1 cellular context compared by ENCODE assay signal in the genomic region with DNA sequence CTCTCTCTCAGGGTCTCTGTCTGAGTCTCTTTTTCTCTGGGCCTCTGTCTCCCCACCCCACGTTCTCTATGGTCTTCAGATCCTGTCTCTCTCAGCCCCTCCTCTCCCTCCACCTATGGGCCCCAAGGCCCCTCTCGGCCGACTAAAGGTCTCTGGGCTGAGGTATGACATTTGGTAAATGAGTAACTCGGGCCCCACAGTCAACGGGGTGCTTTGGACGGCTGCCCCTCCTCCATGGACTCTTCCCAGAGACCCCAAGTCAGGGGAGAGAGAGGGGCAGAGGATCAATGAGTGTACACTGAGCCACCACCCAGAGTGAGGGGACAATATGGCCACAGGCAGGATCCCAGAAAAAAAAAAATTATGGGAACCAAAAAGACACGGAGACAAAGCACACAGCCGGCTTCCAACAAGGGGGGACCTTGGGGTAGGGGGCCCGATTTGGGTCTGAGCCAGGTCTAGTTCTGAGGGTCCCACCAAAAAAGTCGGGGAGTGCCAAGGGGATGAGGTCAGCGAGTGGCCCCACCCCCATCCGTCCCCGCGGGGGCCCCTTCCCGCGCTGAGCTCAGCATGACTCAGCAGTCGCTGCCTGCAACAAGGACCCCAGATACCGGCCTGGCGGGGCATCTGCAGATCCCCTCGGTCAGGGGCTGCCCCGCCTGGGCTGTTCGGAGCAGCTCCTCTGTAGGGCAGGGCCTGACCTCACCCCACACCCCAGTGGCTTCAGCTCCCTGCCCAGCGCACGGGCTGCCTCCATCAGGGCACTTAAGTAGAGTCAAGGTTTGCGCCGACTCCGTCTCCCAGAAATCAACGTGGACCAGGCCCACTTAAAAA.
TF ChIP-seq lines count a peak whose summit lies in the region.

No MANE protein-coding gene starts in this region.

TF ChIP-seq in K562, 482 proteins besides CTCF, POLR2A, EP300 and RAD21 (continued from another document and continues in another):
- TF ChIP-seq, protein P1, sequence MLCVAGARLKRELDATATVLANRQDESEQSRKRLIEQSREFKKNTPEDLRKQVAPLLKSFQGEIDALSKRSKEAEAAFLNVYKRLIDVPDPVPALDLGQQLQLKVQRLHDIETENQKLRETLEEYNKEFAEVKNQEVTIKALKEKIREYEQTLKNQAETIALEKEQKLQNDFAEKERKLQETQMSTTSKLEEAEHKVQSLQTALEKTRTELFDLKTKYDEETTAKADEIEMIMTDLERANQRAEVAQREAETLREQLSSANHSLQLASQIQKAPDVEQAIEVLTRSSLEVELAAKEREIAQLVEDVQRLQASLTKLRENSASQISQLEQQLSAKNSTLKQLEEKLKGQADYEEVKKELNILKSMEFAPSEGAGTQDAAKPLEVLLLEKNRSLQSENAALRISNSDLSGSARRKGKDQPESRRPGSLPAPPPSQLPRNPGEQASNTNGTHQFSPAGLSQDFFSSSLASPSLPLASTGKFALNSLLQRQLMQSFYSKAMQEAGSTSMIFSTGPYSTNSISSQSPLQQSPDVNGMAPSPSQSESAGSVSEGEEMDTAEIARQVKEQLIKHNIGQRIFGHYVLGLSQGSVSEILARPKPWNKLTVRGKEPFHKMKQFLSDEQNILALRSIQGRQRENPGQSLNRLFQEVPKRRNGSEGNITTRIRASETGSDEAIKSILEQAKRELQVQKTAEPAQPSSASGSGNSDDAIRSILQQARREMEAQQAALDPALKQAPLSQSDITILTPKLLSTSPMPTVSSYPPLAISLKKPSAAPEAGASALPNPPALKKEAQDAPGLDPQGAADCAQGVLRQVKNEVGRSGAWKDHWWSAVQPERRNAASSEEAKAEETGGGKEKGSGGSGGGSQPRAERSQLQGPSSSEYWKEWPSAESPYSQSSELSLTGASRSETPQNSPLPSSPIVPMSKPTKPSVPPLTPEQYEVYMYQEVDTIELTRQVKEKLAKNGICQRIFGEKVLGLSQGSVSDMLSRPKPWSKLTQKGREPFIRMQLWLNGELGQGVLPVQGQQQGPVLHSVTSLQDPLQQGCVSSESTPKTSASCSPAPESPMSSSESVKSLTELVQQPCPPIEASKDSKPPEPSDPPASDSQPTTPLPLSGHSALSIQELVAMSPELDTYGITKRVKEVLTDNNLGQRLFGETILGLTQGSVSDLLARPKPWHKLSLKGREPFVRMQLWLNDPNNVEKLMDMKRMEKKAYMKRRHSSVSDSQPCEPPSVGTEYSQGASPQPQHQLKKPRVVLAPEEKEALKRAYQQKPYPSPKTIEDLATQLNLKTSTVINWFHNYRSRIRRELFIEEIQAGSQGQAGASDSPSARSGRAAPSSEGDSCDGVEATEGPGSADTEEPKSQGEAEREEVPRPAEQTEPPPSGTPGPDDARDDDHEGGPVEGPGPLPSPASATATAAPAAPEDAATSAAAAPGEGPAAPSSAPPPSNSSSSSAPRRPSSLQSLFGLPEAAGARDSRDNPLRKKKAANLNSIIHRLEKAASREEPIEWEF (CRISPR knock-in tag; IDR thresholded peaks at IDR 0.05): peak; percentile 97
- TF ChIP-seq MIER1 (IDR thresholded peaks at IDR 0.05; ENCODE audit: low read depth): no peak
- no peak for TF ChIP-seq BRCA1 (IDR thresholded peaks at IDR 0.05)
- TF ChIP-seq BRCA1 (CRISPR knock-in tag; IDR thresholded peaks at IDR 0.05): no peak
- TF ChIP-seq, protein P2, sequence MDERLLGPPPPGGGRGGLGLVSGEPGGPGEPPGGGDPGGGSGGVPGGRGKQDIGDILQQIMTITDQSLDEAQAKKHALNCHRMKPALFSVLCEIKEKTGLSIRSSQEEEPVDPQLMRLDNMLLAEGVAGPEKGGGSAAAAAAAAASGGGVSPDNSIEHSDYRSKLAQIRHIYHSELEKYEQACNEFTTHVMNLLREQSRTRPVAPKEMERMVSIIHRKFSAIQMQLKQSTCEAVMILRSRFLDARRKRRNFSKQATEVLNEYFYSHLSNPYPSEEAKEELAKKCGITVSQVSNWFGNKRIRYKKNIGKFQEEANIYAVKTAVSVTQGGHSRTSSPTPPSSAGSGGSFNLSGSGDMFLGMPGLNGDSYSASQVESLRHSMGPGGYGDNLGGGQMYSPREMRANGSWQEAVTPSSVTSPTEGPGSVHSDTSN (CRISPR knock-in tag; IDR thresholded peaks at IDR 0.05; ENCODE audit: low read depth): no peak
- TF ChIP-seq, protein P2 (tag; conservative IDR thresholded peaks at IDR 0.05; ENCODE audit: low read depth): no peak
- peak; percentile 68 for TF ChIP-seq CBFA2T3 (IDR thresholded peaks at IDR 0.05)
- no peak for TF ChIP-seq ATF6 (CRISPR knock-in tag; IDR thresholded peaks at IDR 0.05)
- TF ChIP-seq NFATC3 (IDR thresholded peaks at IDR 0.05): no peak
- TF ChIP-seq EHMT2 (IDR thresholded peaks at IDR 0.05): no peak
- no peak for TF ChIP-seq ZNF764 (CRISPR knock-in tag; IDR thresholded peaks at IDR 0.05; ENCODE audit: low read depth)
- TF ChIP-seq, protein P3, sequence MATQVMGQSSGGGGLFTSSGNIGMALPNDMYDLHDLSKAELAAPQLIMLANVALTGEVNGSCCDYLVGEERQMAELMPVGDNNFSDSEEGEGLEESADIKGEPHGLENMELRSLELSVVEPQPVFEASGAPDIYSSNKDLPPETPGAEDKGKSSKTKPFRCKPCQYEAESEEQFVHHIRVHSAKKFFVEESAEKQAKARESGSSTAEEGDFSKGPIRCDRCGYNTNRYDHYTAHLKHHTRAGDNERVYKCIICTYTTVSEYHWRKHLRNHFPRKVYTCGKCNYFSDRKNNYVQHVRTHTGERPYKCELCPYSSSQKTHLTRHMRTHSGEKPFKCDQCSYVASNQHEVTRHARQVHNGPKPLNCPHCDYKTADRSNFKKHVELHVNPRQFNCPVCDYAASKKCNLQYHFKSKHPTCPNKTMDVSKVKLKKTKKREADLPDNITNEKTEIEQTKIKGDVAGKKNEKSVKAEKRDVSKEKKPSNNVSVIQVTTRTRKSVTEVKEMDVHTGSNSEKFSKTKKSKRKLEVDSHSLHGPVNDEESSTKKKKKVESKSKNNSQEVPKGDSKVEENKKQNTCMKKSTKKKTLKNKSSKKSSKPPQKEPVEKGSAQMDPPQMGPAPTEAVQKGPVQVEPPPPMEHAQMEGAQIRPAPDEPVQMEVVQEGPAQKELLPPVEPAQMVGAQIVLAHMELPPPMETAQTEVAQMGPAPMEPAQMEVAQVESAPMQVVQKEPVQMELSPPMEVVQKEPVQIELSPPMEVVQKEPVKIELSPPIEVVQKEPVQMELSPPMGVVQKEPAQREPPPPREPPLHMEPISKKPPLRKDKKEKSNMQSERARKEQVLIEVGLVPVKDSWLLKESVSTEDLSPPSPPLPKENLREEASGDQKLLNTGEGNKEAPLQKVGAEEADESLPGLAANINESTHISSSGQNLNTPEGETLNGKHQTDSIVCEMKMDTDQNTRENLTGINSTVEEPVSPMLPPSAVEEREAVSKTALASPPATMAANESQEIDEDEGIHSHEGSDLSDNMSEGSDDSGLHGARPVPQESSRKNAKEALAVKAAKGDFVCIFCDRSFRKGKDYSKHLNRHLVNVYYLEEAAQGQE (CRISPR knock-in tag; IDR thresholded peaks at IDR 0.05; ENCODE audit: low read depth): peak; percentile 24; the same call in 1 of the 2 replicates
- peak; percentile 60; the same call in 1 of the 2 replicates for TF ChIP-seq SMAD3 (CRISPR knock-in tag; conservative IDR thresholded peaks at IDR 0.05)
- no peak for TF ChIP-seq ADNP (tag; IDR thresholded peaks at IDR 0.05)
- TF ChIP-seq PHB2 (IDR thresholded peaks at IDR 0.05; ENCODE audit: low read depth): no peak
- TF ChIP-seq ZNF57 (CRISPR knock-in tag; IDR thresholded peaks at IDR 0.05): no peak
- peak; percentile 99 for TF ChIP-seq C11orf30 (IDR thresholded peaks at IDR 0.05; ENCODE audit: low read depth)
- no peak for TF ChIP-seq ZFP1 (CRISPR knock-in tag; IDR thresholded peaks at IDR 0.05)
- TF ChIP-seq GATA2 (CRISPR knock-in tag; IDR thresholded peaks at IDR 0.05): no peak
- TF ChIP-seq ZNF785 (CRISPR knock-in tag; IDR thresholded peaks at IDR 0.05): no peak
- TF ChIP-seq NFIX (CRISPR knock-in tag; IDR thresholded peaks at IDR 0.05; ENCODE audit: low read depth): no peak; the same call in 1 of the 2 replicates
- peak; percentile 78; the same call in 1 of the 2 replicates for TF ChIP-seq ATF2 (CRISPR knock-in tag; IDR thresholded peaks at IDR 0.05)
- peak in 1 of 2 experiments; percentile 84; a peak in 1 of 4 replicates for TF ChIP-seq KDM4B (IDR thresholded peaks at IDR 0.05; ENCODE audit: borderline replicate concordance in 2 of 2, low read depth in 1 of 2)
- no peak; the same call in 1 of the 2 replicates for TF ChIP-seq ELF4 (CRISPR knock-in tag; IDR thresholded peaks at IDR 0.05)
- TF ChIP-seq KDM2B (CRISPR knock-in tag; IDR thresholded peaks at IDR 0.05): peak; percentile 63; the same call in 1 of the 2 replicates
- peak; percentile 76 for TF ChIP-seq PTTG1 (tag; IDR thresholded peaks at IDR 0.05; ENCODE audit: low read depth)
- peak; percentile 78 for TF ChIP-seq ZNF311 (CRISPR knock-in tag; IDR thresholded peaks at IDR 0.05)
- TF ChIP-seq ELF1 (tag; IDR thresholded peaks at IDR 0.05): no peak
- TF ChIP-seq KAT8 (IDR thresholded peaks at IDR 0.05; ENCODE audit: low read depth): no peak
- TF ChIP-seq SPI1 (IDR thresholded peaks at IDR 0.05; ENCODE audit: borderline replicate concordance, low read depth, low read length): no peak
- TF ChIP-seq ZNF134 (CRISPR knock-in tag; conservative IDR thresholded peaks at IDR 0.05): peak; percentile 56; the same call in 1 of the 2 replicates
- no peak for TF ChIP-seq SIRT6 (IDR thresholded peaks at IDR 0.05; ENCODE audit: low read depth, low read length)
- TF ChIP-seq MAFK (IDR thresholded peaks at IDR 0.05; ENCODE audit: low read length): peak; percentile 98
- TF ChIP-seq TAF1 (IDR thresholded peaks at IDR 0.05; ENCODE audit: control insufficient read depth, extremely low read depth, insufficient read depth, low read length, severe bottlenecking): peak; percentile 68
- peak; percentile 79 for TF ChIP-seq PTRF (tag; IDR thresholded peaks at IDR 0.05)
- TF ChIP-seq NFIC (IDR thresholded peaks at IDR 0.05): peak; percentile 83
- peak; percentile 76 for TF ChIP-seq HDAC2 (IDR thresholded peaks at IDR 0.05)
- TF ChIP-seq RCOR1 (IDR thresholded peaks at IDR 0.05; ENCODE audit: borderline replicate concordance in 1 of 2, low read depth in 2 of 2, low read length in 2 of 2): no peak; a peak in 1 of 4 replicates
- no peak for TF ChIP-seq BCL6 (CRISPR knock-in tag; IDR thresholded peaks at IDR 0.05)
- no peak for TF ChIP-seq KHSRP (IDR thresholded peaks at IDR 0.05)
- peak; percentile 20; the same call in 1 of the 2 replicates for TF ChIP-seq ZNF239 (CRISPR knock-in tag; IDR thresholded peaks at IDR 0.05)
- TF ChIP-seq, protein P4, sequence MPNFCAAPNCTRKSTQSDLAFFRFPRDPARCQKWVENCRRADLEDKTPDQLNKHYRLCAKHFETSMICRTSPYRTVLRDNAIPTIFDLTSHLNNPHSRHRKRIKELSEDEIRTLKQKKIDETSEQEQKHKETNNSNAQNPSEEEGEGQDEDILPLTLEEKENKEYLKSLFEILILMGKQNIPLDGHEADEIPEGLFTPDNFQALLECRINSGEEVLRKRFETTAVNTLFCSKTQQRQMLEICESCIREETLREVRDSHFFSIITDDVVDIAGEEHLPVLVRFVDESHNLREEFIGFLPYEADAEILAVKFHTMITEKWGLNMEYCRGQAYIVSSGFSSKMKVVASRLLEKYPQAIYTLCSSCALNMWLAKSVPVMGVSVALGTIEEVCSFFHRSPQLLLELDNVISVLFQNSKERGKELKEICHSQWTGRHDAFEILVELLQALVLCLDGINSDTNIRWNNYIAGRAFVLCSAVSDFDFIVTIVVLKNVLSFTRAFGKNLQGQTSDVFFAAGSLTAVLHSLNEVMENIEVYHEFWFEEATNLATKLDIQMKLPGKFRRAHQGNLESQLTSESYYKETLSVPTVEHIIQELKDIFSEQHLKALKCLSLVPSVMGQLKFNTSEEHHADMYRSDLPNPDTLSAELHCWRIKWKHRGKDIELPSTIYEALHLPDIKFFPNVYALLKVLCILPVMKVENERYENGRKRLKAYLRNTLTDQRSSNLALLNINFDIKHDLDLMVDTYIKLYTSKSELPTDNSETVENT (CRISPR knock-in tag; IDR thresholded peaks at IDR 0.05): peak; percentile 90
- TF ChIP-seq SRSF9 (IDR thresholded peaks at IDR 0.05; ENCODE audit: borderline replicate concordance, low read depth, low read length): no peak
- no peak for TF ChIP-seq CBFB (CRISPR knock-in tag; IDR thresholded peaks at IDR 0.05)
- no peak for TF ChIP-seq NR2C2 (CRISPR knock-in tag; IDR thresholded peaks at IDR 0.05)
- peak; percentile 63 for TF ChIP-seq NR2C2 (tag; IDR thresholded peaks at IDR 0.05)
- TF ChIP-seq NONO (IDR thresholded peaks at IDR 0.05; ENCODE audit: low read depth in 2 of 2, low read length in 1 of 2): peak in 1 of 2 experiments; percentile 89; a peak in 1 of 4 replicates
- peak; percentile 68 to 69; a peak in 3 of 4 replicates for TF ChIP-seq TRIM24 (IDR thresholded peaks at IDR 0.05)
- TF ChIP-seq PTBP1 (IDR thresholded peaks at IDR 0.05; ENCODE audit: low read depth, low read length): no peak
- peak; percentile 37; the same call in 1 of the 2 replicates for TF ChIP-seq MECOM (CRISPR knock-in tag; IDR thresholded peaks at IDR 0.05)
- TF ChIP-seq SREBF1 (IDR thresholded peaks at IDR 0.05; ENCODE audit: borderline replicate concordance, low read depth, low read length): no peak
